ENCODE assay signal across 26 cellular contexts in genomic region chr4:80463509-80463908, GRCh38.
DNase-seq lines count a peak whose midpoint lies in the region; ATAC-seq, FAIRE-seq and TF ChIP-seq lines count a peak whose summit lies in the region.
"Had no signal": no experiment of that assay in that cellular context is flagged by ENCODE, and none has a peak within 500 bp of the region (broad histone marks: within the 10 kb centered on the region; RNA-seq: fewer than 3 reads in every experiment).

No MANE protein-coding gene starts in this region.

- H3K27ac Mint-ChIP-seq in CD4-positive, alpha-beta T cell = peak overlapping the region; percentile 10
- H3K27ac Mint-ChIP-seq: activated CD4-positive, alpha-beta memory T cell treated with anti-CD3 and anti-CD28 coated beads for 36 hours; dendritic cell treated with granulocyte-macrophage colony-stimulating factor and Interleukin-4, amounts not matched to agents 40 ng/mL and 50 ng/mL, for 4 days; neural progenitor cell had no signal

- H3K4me3 ChIP-seq in ACC112 (ENCODE audit: low read depth, low read length) (peak overlapping the region; percentile 77), K562 (no peak overlapping the region), MG63 (no peak overlapping the region)
- H3K4me3 ChIP-seq: mucosa of descending colon, neural progenitor cell had no signal

- peaks cover 11% of the 10 kb centered on the region for H3K4me1 ChIP-seq in ACC112 (ENCODE audit: control insufficient read depth, insufficient read depth, low read length, unreplicated experiment)
- no peaks in the 10 kb centered on the region; a peak in 2 of 5 replicates for H3K4me1 ChIP-seq in K562 (replicated peaks in 1 of 2; ENCODE audit: control insufficient read depth in 2 of 2, insufficient read depth in 2 of 2, low read length in 2 of 2)
- H3K4me1 ChIP-seq: lower lobe of right lung, psoas muscle, tibial nerve had no signal

- H3K79me2 ChIP-seq in ACC112 (ENCODE audit: control insufficient read depth, insufficient read depth, low read length, unreplicated experiment) (no peaks in the 10 kb centered on the region), K562 (ENCODE audit: control insufficient read depth, insufficient read depth, low read length) (no peaks in the 10 kb centered on the region)

- H3K9ac ChIP-seq in K562 (ENCODE audit: insufficient read depth in 1 of 2, low read depth in 2 of 2, low read length in 2 of 2) = no peak overlapping the region
- H3K9ac ChIP-seq: neural progenitor cell had no signal

- ATAC-seq in CD4-positive, alpha-beta T cell (ENCODE audit: poor library complexity) = no peak
- ATAC-seq in K562 (no peak), left lobe of liver (no peak)
- ATAC-seq: mucosa of descending colon, psoas muscle had no signal

- no peak overlapping the region for H3K4me2 ChIP-seq in K562 (ENCODE audit: insufficient read depth, low read length)
- H3K4me2 ChIP-seq: neural progenitor cell had no signal

- peaks cover 42% of the 10 kb centered on the region for H3K4me1 Mint-ChIP-seq in CD4-positive, alpha-beta T cell (ENCODE audit: low read depth)
- H3K4me1 Mint-ChIP-seq: neural progenitor cell had no signal

- POLR2A ChIA-PET in CD4-positive, alpha-beta T cell (lab: Charles Lee) = no interaction called here
- POLR2A ChIA-PET in K562 (lab: Yijun Ruan, JAX) = no interaction called here

- H3K9me1 ChIP-seq in K562 (ENCODE audit: control insufficient read depth, insufficient read depth, low read length) = no peaks in the 10 kb centered on the region

- no peak for FAIRE-seq in K562 (lab: Jason Lieb, UNC)
- FAIRE-seq: keratinocyte had no signal

- TF ChIP-seq POLR2A in K562 (conservative IDR thresholded peaks at IDR 0.05) = no peak

- no peaks in the 10 kb centered on the region for H3K27me3 Mint-ChIP-seq in CD4-positive, alpha-beta T cell
- H3K27me3 Mint-ChIP-seq: activated CD4-positive, alpha-beta memory T cell treated with anti-CD3 and anti-CD28 coated beads for 36 hours; dendritic cell treated with granulocyte-macrophage colony-stimulating factor and Interleukin-4, amounts not matched to agents 40 ng/mL and 50 ng/mL, for 4 days had no signal

- WGBS in K562 (ENCODE audit: insufficient coverage, low coverage, missing lambda C conversion rate) = 1% methylated on average over 4 of the region's 4 CpGs

- intact Hi-C loops in CD4-positive, alpha-beta T cell (cut with DNase I, micrococcal nuclease) = loop anchor here in 1 of 2 experiments (5.0 kb wide), 1 partner anchor 524 kb away; no protein-coding TSS in a partner anchor
- intact Hi-C loops in K562 (cut with micrococcal nuclease) = no loop called here

- no peak for TF ChIP-seq RAD21 in K562 (CRISPR knock-in tag; conservative IDR thresholded peaks at IDR 0.05 in 1 of 2, IDR thresholded peaks at IDR 0.05 in 1 of 2)

- no peak for TF ChIP-seq CTCF in CD4-positive, alpha-beta T cell (IDR thresholded peaks at IDR 0.05)
- TF ChIP-seq CTCF in K562 (IDR thresholded peaks at IDR 0.05 in 2 of 3, conservative IDR thresholded peaks at IDR 0.05 in 1 of 3; ENCODE audit: insufficient read depth in 2 of 3, low read depth in 1 of 3, low read length in 3 of 3) = no peak

- no TSS peak for BruUV-seq in K562 (replicated peaks; lab: Mats Ljungman, UMichigan)

- CTCF ChIA-PET in CD4-positive, alpha-beta T cell (lab: Charles Lee) = no interaction called here
- CTCF ChIA-PET in K562 (lab: Yijun Ruan, JAX; ENCODE audit: low intra/inter-chr PET ratio) = no interaction called here

- H2AFZ ChIP-seq in ACC112 (ENCODE audit: low read length, unreplicated experiment) = peak overlapping the region; percentile 79
- H2AFZ ChIP-seq in K562 (ENCODE audit: low read depth, low read length) = no peak overlapping the region
- H2AFZ ChIP-seq: neural progenitor cell had no signal

- peaks cover 4% of the 10 kb centered on the region for H3K9me3 Mint-ChIP-seq in CD4-positive, alpha-beta T cell
- H3K9me3 Mint-ChIP-seq: activated CD4-positive, alpha-beta memory T cell treated with anti-CD3 and anti-CD28 coated beads for 36 hours; neural progenitor cell had no signal

- H3K27me3 ChIP-seq in ACC112 (ENCODE audit: insufficient read depth, low read length) (no peaks in the 10 kb centered on the region), K562 (ENCODE audit: control insufficient read depth in 2 of 2, insufficient read depth in 2 of 2, low read length in 2 of 2) (no peaks in the 10 kb centered on the region), MG63 (no peaks in the 10 kb centered on the region)
- no peaks in the 10 kb centered on the region for H3K27me3 ChIP-seq in CD4-positive, alpha-beta T cell (ENCODE audit: control insufficient read depth, insufficient read depth, low read length)
- H3K27me3 ChIP-seq: neural progenitor cell, tibial nerve had no signal

- no peak for DNase-seq in CD4-positive, alpha-beta T cell
- DNase-seq in OCI-M1 (lab: John Stamatoyannopoulos, UW) (peak; percentile 85), K562 (ENCODE audit: extremely low read depth in 1 of 4, low spot score in 3 of 4) (no peak), dermis blood vessel endothelial cell (no peak), CD1c-positive myeloid dendritic cell (ENCODE audit: extremely low spot score) (no peak), MG63 (no peak), left lobe of liver (ENCODE audit: low spot score) (no peak)
- DNase-seq: activated CD4-positive, alpha-beta memory T cell treated with anti-CD3 and anti-CD28 coated beads for 36 hours; activated gamma-delta T cell treated with Interleukin-2 at 50 U/mL for 16 hours; aorta; caudate nucleus; DMS79; KBM-7; lower lobe of right lung; mucosa of descending colon; NCI-H1048; NCI-H187 treated with DMSO at 0.1 percent for 48 hours; NCI-H69; psoas muscle; RPMI8226; stimulated activated CD8-positive, alpha-beta memory T cell treated with anti-CD3 and anti-CD28 coated beads, Interleukin-4, amount 100 ng/mL, for 48 hours had no signal

- H3K4me3 Mint-ChIP-seq in CD4-positive, alpha-beta T cell = peak overlapping the region; percentile 16
- H3K4me3 Mint-ChIP-seq: neural progenitor cell had no signal

- TF ChIP-seq EP300 in K562 (IDR thresholded peaks at IDR 0.05; ENCODE audit: low read length) = no peak

- H3K9me3 ChIP-seq in CD4-positive, alpha-beta T cell (ENCODE audit: control insufficient read depth, low read length) = no peaks in the 10 kb centered on the region
- no peaks in the 10 kb centered on the region for H3K9me3 ChIP-seq in K562 (replicated peaks; ENCODE audit: control insufficient read depth, insufficient read depth, low read depth, low read length)
- no peaks in the 10 kb centered on the region for H3K9me3 ChIP-seq in MG63
- H3K9me3 ChIP-seq: lower lobe of right lung, mucosa of descending colon, psoas muscle, tibial nerve had no signal

- no peaks in the 10 kb centered on the region for H3K36me3 Mint-ChIP-seq in CD4-positive, alpha-beta T cell (ENCODE audit: low read depth)
- H3K36me3 Mint-ChIP-seq: activated CD4-positive, alpha-beta memory T cell treated with anti-CD3 and anti-CD28 coated beads for 36 hours; neural progenitor cell had no signal

- in situ Hi-C loops in K562 (cut with MboI) = no loop called here

- peak overlapping the region; percentile 62; the same call in 1 of the 2 replicates for H3K27ac ChIP-seq in ACC112 (ENCODE audit: low read depth, low read length)
- no peak overlapping the region for H3K27ac ChIP-seq in CD4-positive, alpha-beta T cell (ENCODE audit: low read depth, low read length)
- H3K27ac ChIP-seq in K562 (ENCODE audit: extremely low read depth, low read depth, low read length) = no peak overlapping the region
- H3K27ac ChIP-seq: lower lobe of right lung, neural progenitor cell, psoas muscle had no signal

- H3K36me3 ChIP-seq in ACC112 (ENCODE audit: insufficient read depth, low read length) (no peaks in the 10 kb centered on the region), K562 (ENCODE audit: control insufficient read depth, insufficient read depth, low read length) (no peaks in the 10 kb centered on the region), MG63 (no peaks in the 10 kb centered on the region)
- H3K36me3 ChIP-seq: lower lobe of right lung, neural progenitor cell, tibial nerve had no signal

- no peaks in the 10 kb centered on the region for H4K20me1 ChIP-seq in K562 (replicated peaks; ENCODE audit: control insufficient read depth, insufficient read depth, low read length)

TF ChIP-seq in K562, 482 proteins besides CTCF, POLR2A, EP300 and RAD21:
- TF ChIP-seq ESRRA (IDR thresholded peaks at IDR 0.05; ENCODE audit: borderline replicate concordance, low read depth) = peak; percentile 59; the same call in 1 of the 2 replicates
- TF ChIP-seq MEF2D (tag; conservative IDR thresholded peaks at IDR 0.05; ENCODE audit: low read depth) = peak; percentile 79
- TF ChIP-seq PTBP1 (IDR thresholded peaks at IDR 0.05; ENCODE audit: low read depth, low read length) = no peak
- 0 out of 2 replicates have a peak, but pooled peaks have one; percentile 21 for TF ChIP-seq ETV1 (tag; conservative IDR thresholded peaks at IDR 0.05; ENCODE audit: low read depth)
- no peak for TF ChIP-seq MCM3 (IDR thresholded peaks at IDR 0.05)
- TF ChIP-seq SMAD4 (CRISPR knock-in tag; conservative IDR thresholded peaks at IDR 0.05) = peak; percentile 24; the same call in 1 of the 2 replicates
- TF ChIP-seq TBL1XR1 (IDR thresholded peaks at IDR 0.05; ENCODE audit: low read length in 2 of 2) = 0 out of 4 replicates have a peak, but pooled peaks of 1 of the 2 experiments have one; percentile 13
- peak in 1 of 2 experiments; percentile 83; a peak in 2 of 4 replicates for TF ChIP-seq SRF (CRISPR knock-in tag; IDR thresholded peaks at IDR 0.05)
- TF ChIP-seq NR2C1 (IDR thresholded peaks at IDR 0.05) = no peak
- TF ChIP-seq NR2C1 (tag; IDR thresholded peaks at IDR 0.05) = peak; percentile 41; the same call in 1 of the 2 replicates
- peak in 1 of 2 experiments; percentile 42; a peak in 1 of 4 replicates for TF ChIP-seq RCOR1 (IDR thresholded peaks at IDR 0.05; ENCODE audit: borderline replicate concordance in 1 of 2, low read depth in 2 of 2, low read length in 2 of 2)
TF ChIP-seq in K562: peak in this region for 8.
